8 cellular contexts compared by ENCODE assay signal in the genomic region with DNA sequence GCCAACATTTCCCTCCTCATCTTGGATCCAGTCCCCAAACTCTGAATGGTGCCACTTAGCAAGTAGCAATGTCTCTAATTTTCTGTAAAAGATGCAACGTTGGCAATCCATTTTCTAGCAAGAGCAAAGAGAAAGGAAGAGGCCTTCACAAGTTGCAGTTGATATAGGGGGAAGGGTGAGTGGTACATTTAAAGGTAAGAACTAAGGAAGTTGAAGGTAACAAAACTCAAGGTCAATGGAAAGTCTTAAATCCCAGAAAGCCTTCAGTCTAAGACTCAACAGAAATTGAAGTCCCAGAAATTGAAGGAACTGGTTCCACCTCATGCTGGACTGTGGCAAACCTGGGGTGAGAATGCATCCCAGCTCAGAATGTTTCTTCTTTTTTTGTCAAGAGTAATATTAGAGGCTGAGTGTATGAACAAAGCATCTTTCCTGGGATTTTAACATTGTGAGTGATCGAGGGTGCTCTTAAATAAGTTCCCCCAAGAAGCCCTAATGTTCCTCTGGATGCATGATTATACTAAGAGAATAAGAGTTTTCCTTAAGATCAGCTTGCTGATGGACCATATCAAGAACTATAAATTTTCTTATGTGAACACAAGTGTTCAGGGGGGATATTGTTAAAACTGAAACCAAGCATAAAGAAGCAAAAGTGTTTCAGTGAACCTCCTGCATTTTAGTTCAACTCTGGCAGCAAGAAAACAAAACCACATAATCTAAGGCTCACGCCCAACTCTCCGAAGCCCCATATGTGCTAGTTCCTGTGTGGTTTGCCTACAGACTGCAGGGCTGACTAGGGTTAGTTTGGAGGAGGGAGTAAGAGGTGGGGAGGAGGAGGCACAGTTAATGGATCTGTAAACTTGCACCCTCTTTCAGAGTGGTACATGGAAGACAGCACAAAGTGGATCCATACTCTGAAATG. TPM values are rescaled to one million over a fixed set of nuclear protein-coding genes. Genes with fewer than 3 reads are reported as not detected.
A peak's percentile ranks its signal among the peaks of the same experiment; 100 is the strongest.
DNase-seq lines count a peak whose midpoint lies in the region; TF ChIP-seq lines count a peak whose summit lies in the region.

A gene (plus strand): TSS at position 779 of the 922 bp plus-strand sequence. CDS start 46,023 bp downstream, outside the sequence.

- H3K9me3 ChIP-seq in sigmoid colon (no peaks in the 10 kb centered on the region), esophagus muscularis mucosa (no peaks in the 10 kb centered on the region)

- H3K4me3 ChIP-seq in sigmoid colon (no peak within 1 kb of the TSS), esophagus muscularis mucosa (no peak within 1 kb of the TSS)

- H3K27me3 ChIP-seq in sigmoid colon: no peaks in the 10 kb centered on the region
- no peaks in the 10 kb centered on the region for H3K27me3 ChIP-seq in esophagus muscularis mucosa

- DNase-seq in activated CD8-positive, alpha-beta memory T cell treated with anti-CD3 and anti-CD28 coated beads for 24 hours: peak; percentile 78
- no peak for DNase-seq in activated CD8-positive, alpha-beta memory T cell treated with anti-CD3 and anti-CD28 coated beads, Interleukin-2, amount 50 U/mL, for 48 hours
- DNase-seq in NOMO-1 treated with dmso at 0.1 percent for 144 hours (lab: John Stamatoyannopoulos, UW; ENCODE audit: unreplicated experiment) (peak; percentile 74), C1 segment of cervical spinal cord (lab: John Stamatoyannopoulos, UW) (no peak), sigmoid colon (no peak), esophagus muscularis mucosa (ENCODE audit: extremely low spot score) (no peak)
- DNase-seq in activated effector memory CD4-positive, alpha-beta T cell treated with Interleukin-2 at 50 U/mL for 16 hours: peak; percentile 68
- peak; percentile 56 for DNase-seq in stimulated activated naive CD4-positive, alpha-beta T cell treated with Interleukin-2 at 50 U/mL for 16 hours (lab: John Stamatoyannopoulos, UW)

- TF ChIP-seq POLR2A in sigmoid colon (IDR thresholded peaks at IDR 0.05) (no peak), esophagus muscularis mucosa (IDR thresholded peaks at IDR 0.05; ENCODE audit: low read depth) (no peak)

- 51 to 78% methylated on average over 4 of the region's 4 CpGs for WGBS in sigmoid colon, 2 donors
- 77% methylated on average over 4 of the region's 4 CpGs for WGBS in esophagus muscularis mucosa

- H3K27ac ChIP-seq in sigmoid colon (no peak within 1 kb of the TSS), esophagus muscularis mucosa (replicated peaks in 1 of 4) (no peak within 1 kb of the TSS)

- no peaks in the 10 kb centered on the region for H3K4me1 ChIP-seq in sigmoid colon
- no peaks in the 10 kb centered on the region for H3K4me1 ChIP-seq in esophagus muscularis mucosa

- TF ChIP-seq CTCF in sigmoid colon (IDR thresholded peaks at IDR 0.05) (no peak), esophagus muscularis mucosa (IDR thresholded peaks at IDR 0.05) (no peak)

- H3K36me3 ChIP-seq in sigmoid colon: no peaks in the 10 kb centered on the region
- H3K36me3 ChIP-seq in esophagus muscularis mucosa: no peaks in the 10 kb centered on the region

- intact Hi-C loops in sigmoid colon (cut with DNase I) (no loop called here), esophagus muscularis mucosa (cut with DNase I) (no loop called here)

- TF ChIP-seq EP300 in sigmoid colon (IDR thresholded peaks at IDR 0.05) (no peak), esophagus muscularis mucosa (IDR thresholded peaks at IDR 0.05) (no peak)

RNA-seq across cellular contexts. Expression of the gene that starts here (rescaled TPM):
- total RNA-seq in sigmoid colon: 1 to 10 TPM in 2 of 4 donors, under 1 TPM in 2; 0.49 to 1.8 (median 1.0) TPM
- 1 to 10 TPM in 2 of 3 donors, under 1 TPM in 1; 0.46 to 9.7 (median 3.6) TPM for polyA plus RNA-seq in sigmoid colon
- 1 to 10 TPM; 1.4 to 5.8 (median 3.9) TPM for total RNA-seq in esophagus muscularis mucosa

Comparison
In these comparisons a context has a peak if more than half of its experiments do, and no peak if none do; other contexts are left out.
1. DNase-seq: peak in activated CD8-positive, alpha-beta memory T cell treated with anti-CD3 and anti-CD28 coated beads for 24 hours (single experiment), NOMO-1 treated with dmso at 0.1 percent for 144 hours (single experiment), activated effector memory CD4-positive, alpha-beta T cell treated with Interleukin-2 at 50 U/mL for 16 hours (single experiment) and stimulated activated naive CD4-positive, alpha-beta T cell treated with Interleukin-2 at 50 U/mL for 16 hours (single experiment); none in activated CD8-positive, alpha-beta memory T cell treated with anti-CD3 and anti-CD28 coated beads, Interleukin-2, amount 50 U/mL, for 48 hours (single experiment), C1 segment of cervical spinal cord (0 of 14), sigmoid colon (single experiment) and esophagus muscularis mucosa (single experiment).